8 cellular contexts compared by ENCODE assay signal in the genomic region with DNA sequence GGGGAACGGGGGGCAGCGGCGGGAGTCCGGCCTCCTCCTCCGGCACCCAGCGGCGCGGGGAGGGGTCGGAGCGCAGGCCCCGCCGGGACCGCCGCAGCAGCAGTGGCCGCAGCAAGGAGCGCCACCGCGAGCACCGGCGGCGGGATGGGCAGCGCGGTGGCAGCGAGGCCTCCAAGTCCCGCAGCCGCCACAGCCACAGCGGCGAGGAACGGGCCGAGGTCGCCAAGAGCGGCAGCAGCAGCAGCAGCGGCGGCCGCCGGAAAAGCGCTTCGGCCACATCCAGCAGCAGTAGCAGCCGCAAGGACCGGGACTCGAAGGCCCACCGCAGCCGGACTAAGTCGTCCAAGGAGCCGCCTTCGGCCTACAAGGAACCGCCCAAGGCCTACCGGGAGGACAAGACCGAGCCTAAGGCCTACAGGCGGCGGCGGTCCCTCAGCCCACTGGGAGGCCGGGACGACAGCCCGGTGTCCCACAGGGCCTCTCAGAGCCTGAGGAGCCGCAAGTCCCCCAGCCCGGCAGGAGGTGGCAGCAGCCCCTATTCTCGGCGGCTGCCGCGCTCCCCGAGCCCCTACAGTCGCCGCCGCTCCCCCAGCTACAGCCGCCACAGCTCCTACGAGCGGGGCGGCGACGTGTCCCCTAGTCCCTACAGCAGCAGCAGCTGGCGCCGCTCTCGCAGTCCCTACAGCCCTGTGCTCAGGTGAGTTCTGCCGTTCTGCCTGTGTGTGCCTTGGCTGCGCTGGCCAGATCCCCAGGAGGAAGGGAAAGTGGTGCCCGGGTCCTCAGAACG. TPM values are rescaled to one million over a fixed set of nuclear protein-coding genes. Genes with fewer than 3 reads are reported as not detected.
A peak's percentile ranks its signal among the peaks of the same experiment; 100 is the strongest.
DNase-seq lines count a peak whose midpoint lies in the region; ATAC-seq and TF ChIP-seq lines count a peak whose summit lies in the region.

No MANE protein-coding gene starts in this region.

- peaks cover 29% of the 10 kb centered on the region for H3K4me1 Mint-ChIP-seq in Calu3 (ENCODE audit: low read depth, unreplicated experiment)
- peaks cover 35% of the 10 kb centered on the region for H3K4me1 Mint-ChIP-seq in activated naive CD8-positive, alpha-beta T cell treated with anti-CD3 and anti-CD28 coated beads for 36 hours

- peak in 1 of 4 donors; percentile 47 for TF ChIP-seq POLR2A in upper lobe of left lung (IDR thresholded peaks at IDR 0.05)

- H3K4me1 ChIP-seq in HUES6 (ENCODE audit: control insufficient read depth, insufficient read depth, low read length) (0 out of 2 replicates have a peak, but pooled peaks cover 3% of the 10 kb centered on the region), SK-N-SH (ENCODE audit: control insufficient read depth in 1 of 2, insufficient read depth in 2 of 2, low read depth in 1 of 2, low read length in 1 of 2) (peaks cover 0 to 24% of the 10 kb centered on the region in 2 experiments; a peak in 2 of 4 replicates), cardiac muscle cell (ENCODE audit: low read depth) (no peaks in the 10 kb centered on the region), upper lobe of left lung (peaks cover 24 to 48% (median 34%) of the 10 kb centered on the region in 4 donors)

- no peaks in the 10 kb centered on the region for H3K9me2 ChIP-seq in SK-N-SH

- H3K4me2 ChIP-seq in SK-N-SH, result peak overlapping the region; percentile 78

- no peaks in the 10 kb centered on the region for H3K27me3 ChIP-seq in HUES6 (ENCODE audit: control insufficient read depth, insufficient read depth, low read length)
- H3K27me3 ChIP-seq in SK-N-SH (ENCODE audit: insufficient read depth), result no peaks in the 10 kb centered on the region
- no peaks in the 10 kb centered on the region for H3K27me3 ChIP-seq in cardiac muscle cell
- H3K27me3 ChIP-seq in upper lobe of left lung, result no peaks in the 10 kb centered on the region

- CTCF ChIA-PET in Calu3 (lab: Charles Lee), result interaction anchor here (0.5 to 2.1 kb wide), 4 partner anchors 65 to 151 kb away, joined by 3 to 19 read pairs (median 4); no protein-coding TSS in a partner anchor
- CTCF ChIA-PET in SK-N-SH (lab: Yijun Ruan, JAX), result interaction anchor here (0.7 to 9.3 kb wide), 24 partner anchors 14 to 1615 kb away, joined by 3 to 100 read pairs (median 4); a partner anchor contains a TSS

- peak overlapping the region; percentile 84 for H3K9ac ChIP-seq in HUES6 (ENCODE audit: low read length)
- peak overlapping the region; percentile 92 for H3K9ac ChIP-seq in SK-N-SH

- 1% methylated on average over 18 of the region's 78 CpGs for WGBS in SK-N-SH (ENCODE audit: low lambda C conversion rate)
- WGBS in upper lobe of left lung, 2 donors, result 1% methylated on average over 15 of the region's 78 CpGs; no CpG with 5 or more reads in 1 of the 2 donors

- H3K4me3 ChIP-seq in HUES6 (ENCODE audit: low read depth, low read length), result peak overlapping the region; percentile 73
- peak overlapping the region; percentile 74 to 96 for H3K4me3 ChIP-seq in SK-N-SH (ENCODE audit: low read depth in 2 of 2, low read length in 1 of 2)
- peak overlapping the region; percentile 84 for H3K4me3 ChIP-seq in cardiac muscle cell
- peak overlapping the region; percentile 72 to 93 (median 89) for H3K4me3 ChIP-seq in upper lobe of left lung

- peak overlapping the region; percentile 87 for H3K4me3 Mint-ChIP-seq in Calu3 (ENCODE audit: low read depth, unreplicated experiment)
- H3K4me3 Mint-ChIP-seq in activated naive CD8-positive, alpha-beta T cell treated with anti-CD3 and anti-CD28 coated beads for 36 hours, result peak overlapping the region; percentile 100

- ATAC-seq in GM19468 (IDR thresholded peaks at IDR 0.05; ENCODE audit: extremely low read depth, unreplicated experiment) (peak; percentile 11), upper lobe of left lung (ENCODE audit: low FRiP score in 2 of 2) (peak in 1 of 2 donors; percentile 13)

- no peak for TF ChIP-seq EP300 in SK-N-SH (IDR thresholded peaks at IDR 0.05; ENCODE audit: borderline replicate concordance in 1 of 2, low read depth in 1 of 2, low read length in 1 of 2)
- TF ChIP-seq EP300 in upper lobe of left lung (IDR thresholded peaks at IDR 0.05), result no peak

- TF ChIP-seq RAD21 in SK-N-SH (IDR thresholded peaks at IDR 0.05; ENCODE audit: low read length), result peak; percentile 66

- no peaks in the 10 kb centered on the region for H3K9me3 ChIP-seq in HUES6 (ENCODE audit: control insufficient read depth, insufficient read depth, low read depth, low read length)
- no peaks in the 10 kb centered on the region for H3K9me3 ChIP-seq in SK-N-SH
- no peaks in the 10 kb centered on the region for H3K9me3 ChIP-seq in cardiac muscle cell (ENCODE audit: low read depth)
- H3K9me3 ChIP-seq in upper lobe of left lung, result no peaks in the 10 kb centered on the region

- H3K36me3 ChIP-seq in HUES6 (ENCODE audit: control insufficient read depth, insufficient read depth, low read length), result no peaks in the 10 kb centered on the region
- H3K36me3 ChIP-seq in SK-N-SH (replicated peaks in 1 of 2; ENCODE audit: control insufficient read depth in 1 of 2, insufficient read depth in 2 of 2, low read length in 1 of 2), result peaks cover 13 to 19% of the 10 kb centered on the region in 2 experiments
- H3K36me3 ChIP-seq in cardiac muscle cell, result no peaks in the 10 kb centered on the region
- no peaks in the 10 kb centered on the region for H3K36me3 ChIP-seq in upper lobe of left lung

- no peaks in the 10 kb centered on the region for H3K9me3 Mint-ChIP-seq in Calu3 (ENCODE audit: low read depth, unreplicated experiment)
- H3K9me3 Mint-ChIP-seq in activated naive CD8-positive, alpha-beta T cell treated with anti-CD3 and anti-CD28 coated beads for 36 hours, result no peaks in the 10 kb centered on the region

- H4K20me1 ChIP-seq in SK-N-SH (ENCODE audit: insufficient read depth), result peaks cover 53% of the 10 kb centered on the region

- H3K27me3 Mint-ChIP-seq in Calu3 (ENCODE audit: unreplicated experiment), result no peaks in the 10 kb centered on the region
- peaks cover 6% of the 10 kb centered on the region for H3K27me3 Mint-ChIP-seq in activated naive CD8-positive, alpha-beta T cell treated with anti-CD3 and anti-CD28 coated beads for 36 hours

- peaks cover 70% of the 10 kb centered on the region for H3K79me2 ChIP-seq in SK-N-SH (ENCODE audit: insufficient read depth)

- peak; percentile 68 for TF ChIP-seq CTCF in Calu3 (IDR thresholded peaks at IDR 0.05; ENCODE audit: unreplicated experiment)
- peak; percentile 45 for TF ChIP-seq CTCF in SK-N-SH (IDR thresholded peaks at IDR 0.05)
- TF ChIP-seq CTCF in cardiac muscle cell (IDR thresholded peaks at IDR 0.05; ENCODE audit: low read depth, low read length), result peak; percentile 43
- TF ChIP-seq CTCF in upper lobe of left lung (IDR thresholded peaks at IDR 0.05), result peak; percentile 26 to 70 (median 44)

- H3K36me3 Mint-ChIP-seq in Calu3 (ENCODE audit: insufficient read depth, unreplicated experiment), result peaks cover 63% of the 10 kb centered on the region
- H3K36me3 Mint-ChIP-seq in activated naive CD8-positive, alpha-beta T cell treated with anti-CD3 and anti-CD28 coated beads for 36 hours, result peaks cover 20% of the 10 kb centered on the region

- no peak overlapping the region for H2AFZ ChIP-seq in SK-N-SH (ENCODE audit: low read depth)

- peak overlapping the region; percentile 98 for H3K27ac Mint-ChIP-seq in Calu3 (ENCODE audit: unreplicated experiment)
- peak overlapping the region; percentile 92 for H3K27ac Mint-ChIP-seq in activated naive CD8-positive, alpha-beta T cell treated with anti-CD3 and anti-CD28 coated beads for 36 hours

- peak overlapping the region; percentile 86; the same call in 1 of the 2 replicates for H3K27ac ChIP-seq in HUES6 (ENCODE audit: low read depth, low read length)
- peak overlapping the region; percentile 97 for H3K27ac ChIP-seq in SK-N-SH (ENCODE audit: low read depth in 2 of 2, low read length in 1 of 2)
- H3K27ac ChIP-seq in cardiac muscle cell, result peak overlapping the region; percentile 98
- peak overlapping the region; percentile 98 to 100 (median 99) for H3K27ac ChIP-seq in upper lobe of left lung

- no TSS peak for BruUV-seq in Calu3 (replicated peaks; lab: Mats Ljungman, UMichigan)

- peaks cover 16% of the 10 kb centered on the region for H3F3A ChIP-seq in SK-N-SH (replicated peaks; ENCODE audit: insufficient read depth)

- intact Hi-C loops in Calu3 (cut with micrococcal nuclease; ENCODE audit: unreplicated experiment) (loop anchor here (1.0 kb wide), 1 partner anchor 101 kb away; no protein-coding TSS in a partner anchor), posterior cingulate gyrus (cut with DNase I) (loop anchor here (2.0 kb wide), 2 partner anchors 101 to 183 kb away; a partner anchor contains a TSS)

- POLR2A ChIA-PET in SK-N-SH (lab: Yijun Ruan, JAX), result interaction anchor here (1.4 kb wide), 1 partner anchor 183 kb away, joined by 4 read pairs; a partner anchor contains a TSS

- DNase-seq in Calu3 (peak; percentile 84), SK-N-SH (peak; percentile 90), cardiac muscle cell (ENCODE audit: low read depth in 1 of 2, low spot score in 1 of 2) (peak; percentile 53 to 86), posterior cingulate gyrus (peak; percentile 22 to 92 (median 46)), upper lobe of left lung (peak; percentile 74 to 91)
- peak; percentile 84 for DNase-seq in activated naive CD8-positive, alpha-beta T cell treated with anti-CD3 and anti-CD28 coated beads for 36 hours

TF ChIP-seq in SK-N-SH, 30 proteins besides CTCF, POLR2A, EP300 and RAD21 (continues in another document):
- TF ChIP-seq SMC3 (IDR thresholded peaks at IDR 0.05; ENCODE audit: low read depth, low read length) (peak; percentile 62), FOXM1 (IDR thresholded peaks at IDR 0.05; ENCODE audit: low read depth) (no peak), MEF2A (IDR thresholded peaks at IDR 0.05; ENCODE audit: borderline replicate concordance, low read depth) (no peak), TCF12 (IDR thresholded peaks at IDR 0.05) (no peak), SIN3A (IDR thresholded peaks at IDR 0.05; ENCODE audit: borderline replicate concordance, low read depth, low read length) (peak; percentile 68; the same call in 1 of the 2 replicates), TAF1 (IDR thresholded peaks at IDR 0.05; ENCODE audit: borderline replicate concordance, low read depth, low read length) (peak; percentile 16; the same call in 1 of the 2 replicates)

RNA-seq across cellular contexts. Expression of a gene that starts 1.3 kb away (rescaled TPM):
- total RNA-seq in Calu3 (2022), result 84.4 and 86.7 TPM in 2 replicates
- 23.1 and 30.3 TPM in 2 replicates for polyA plus RNA-seq in SK-N-SH (2012; rRNA removed)
- 21.2 and 24.2 TPM in 2 replicates for polyA plus RNA-seq in SK-N-SH (2012; cell fraction: cytosol; rRNA removed)
- 52.2 and 80.8 TPM in 2 replicates for polyA plus RNA-seq in SK-N-SH (2012; cell fraction: nucleus; rRNA removed)
- 10 to 100 TPM; 31.0 to 31.1 TPM for total RNA-seq in activated naive CD8-positive, alpha-beta T cell treated with anti-CD3 and anti-CD28 coated beads for 36 hours
- total RNA-seq in cardiac muscle cell, result 42.7 and 76.5 TPM in 2 replicates
- polyA plus RNA-seq in cardiac muscle cell, result 30.5 and 37.8 TPM in 2 replicates
- total RNA-seq in upper lobe of left lung, result 100 to 1,000 TPM in 2 of 6 donors, 10 to 100 TPM in 4; 39.0 to 145 (median 77.3) TPM
